Comparison of ENCODE assay signal across 8 cellular contexts in genomic region chr3:29282431-29283296, GRCh38. TPM values are rescaled to one million over a fixed set of nuclear protein-coding genes. Genes with fewer than 3 reads are reported as not detected.
DNase-seq lines count a peak whose midpoint lies in the region; ATAC-seq and TF ChIP-seq lines count a peak whose summit lies in the region.

No MANE protein-coding gene starts in this region.

- H3K4me2 ChIP-seq in PC-3 (ENCODE audit: low read length): peak overlapping the region; percentile 84

- no peak for TF ChIP-seq POLR2A in esophagus muscularis mucosa (IDR thresholded peaks at IDR 0.05; ENCODE audit: low read depth)

- peak overlapping the region; percentile 90 for H2AFZ ChIP-seq in PC-3 (ENCODE audit: low read length)

- TF ChIP-seq CTCF in PC-3 (conservative IDR thresholded peaks at IDR 0.05; ENCODE audit: low read depth, low read length) (no peak), esophagus muscularis mucosa (IDR thresholded peaks at IDR 0.05) (no peak), psoas muscle (IDR thresholded peaks at IDR 0.05) (no peak)

- H3K79me2 ChIP-seq in PC-3 (ENCODE audit: low read length): peaks cover 45% of the 10 kb centered on the region

- H3K9me2 ChIP-seq in PC-3 (replicated peaks; ENCODE audit: low read length): no peaks in the 10 kb centered on the region

- no peaks in the 10 kb centered on the region for H3F3A ChIP-seq in PC-3 (ENCODE audit: low read length, unreplicated experiment)

- intact Hi-C loops in PC-3 (cut with micrococcal nuclease) (loop anchor here (1.0 to 10.0 kb wide), 8 partner anchors 42 to 328 kb away; no protein-coding TSS in a partner anchor), esophagus muscularis mucosa (cut with DNase I) (loop anchor here (5.0 to 10.0 kb wide), 5 partner anchors 55 to 475 kb away; no protein-coding TSS in a partner anchor), psoas muscle (cut with DNase I) (loop anchor here (1.0 to 10.0 kb wide), 7 partner anchors 50 to 482 kb away; no protein-coding TSS in a partner anchor)

- CTCF ChIA-PET in PC-3 (lab: Charles Lee): no interaction called here

- H3K36me3 ChIP-seq in ES-I3 (ENCODE audit: insufficient read depth, low read length) (no peaks in the 10 kb centered on the region), PC-3 (ENCODE audit: low read depth, low read length) (no peaks in the 10 kb centered on the region), esophagus muscularis mucosa (no peaks in the 10 kb centered on the region), psoas muscle (ENCODE audit: insufficient read depth in 1 of 2, low read depth in 1 of 2) (no peaks in the 10 kb centered on the region)

- POLR2A ChIA-PET in PC-3 (lab: Charles Lee; ENCODE audit: unreplicated experiment): no interaction called here

- no TSS peak for BruUV-seq in PC-3 (replicated peaks; lab: Mats Ljungman, UMichigan)

- ATAC-seq in PC-3: peak; percentile 7; the same call in 1 of the 2 replicates
- ATAC-seq in psoas muscle: peak; percentile 34 to 54 (median 46)
- no peak for ATAC-seq in GM21390 (IDR thresholded peaks at IDR 0.05; ENCODE audit: unreplicated experiment)
- no peak for ATAC-seq in HG03025 (IDR thresholded peaks at IDR 0.05; ENCODE audit: low FRiP score, unreplicated experiment)

- 6% methylated on average over 14 of the region's 14 CpGs for WGBS in esophagus muscularis mucosa
- 5 to 8% (median 7%) methylated on average over 14 of the region's 14 CpGs for WGBS in psoas muscle, 3 donors

- H3K27me3 ChIP-seq in PC-3 (ENCODE audit: low read length): no peaks in the 10 kb centered on the region
- H3K27me3 ChIP-seq in esophagus muscularis mucosa: no peaks in the 10 kb centered on the region
- H3K27me3 ChIP-seq in psoas muscle (ENCODE audit: insufficient read depth in 3 of 3, low read length in 2 of 3): no peaks in the 10 kb centered on the region

- H4K20me1 ChIP-seq in PC-3 (ENCODE audit: low read length): no peaks in the 10 kb centered on the region

- TF ChIP-seq EP300 in esophagus muscularis mucosa (IDR thresholded peaks at IDR 0.05): no peak

- H3K4me1 ChIP-seq in ES-I3 (ENCODE audit: insufficient read depth, low read length): peaks cover 17% of the 10 kb centered on the region; the same call in 1 of the 2 replicates
- peaks cover 32% of the 10 kb centered on the region for H3K4me1 ChIP-seq in PC-3 (ENCODE audit: insufficient read depth, low read length)
- peaks cover 4 to 51% (median 44%) of the 10 kb centered on the region in 4 donors for H3K4me1 ChIP-seq in esophagus muscularis mucosa
- peaks cover 15% of the 10 kb centered on the region for H3K4me1 ChIP-seq in psoas muscle

- H3K9ac ChIP-seq in ES-I3 (ENCODE audit: low read depth, low read length) (peak overlapping the region; percentile 64), PC-3 (ENCODE audit: low read length) (peak overlapping the region; percentile 69)

- peak; percentile 36 for DNase-seq in PC-3
- no peak for DNase-seq in esophagus muscularis mucosa (ENCODE audit: extremely low spot score)
- DNase-seq in psoas muscle: no peak
- no peak for DNase-seq in amniotic stem cell (lab: John Stamatoyannopoulos, UW)
- no peak for DNase-seq in COLO668 (lab: John Stamatoyannopoulos, UW; ENCODE audit: unreplicated experiment)

- H3K4me3 ChIP-seq in PC-3 (ENCODE audit: low read length) (peak overlapping the region; percentile 71), esophagus muscularis mucosa (peak overlapping the region; percentile 63 to 74 (median 66)), psoas muscle (peak overlapping the region; percentile 76)

- H3K27ac ChIP-seq in PC-3 (ENCODE audit: low read length) (peak overlapping the region; percentile 69; the same call in 1 of the 2 replicates), esophagus muscularis mucosa (replicated peaks in 1 of 4) (peak overlapping the region; percentile 77 to 90 (median 88)), psoas muscle (peak overlapping the region; percentile 93)

- H3K9me3 ChIP-seq in ES-I3 (ENCODE audit: control insufficient read depth, insufficient read depth, low read length) (no peaks in the 10 kb centered on the region), PC-3 (ENCODE audit: low read length) (no peaks in the 10 kb centered on the region), esophagus muscularis mucosa (no peaks in the 10 kb centered on the region), psoas muscle (no peaks in the 10 kb centered on the region)

RNA-seq across cellular contexts. Expression of gene RBMS3, which starts 1.8 kb away (rescaled TPM):
- total RNA-seq in PC-3 (2014; rRNA removed) (5.4 and 13.5 TPM in 2 replicates), esophagus muscularis mucosa (10 to 100 TPM; 53.0 to 81.5 (median 61.2) TPM), psoas muscle (10 to 100 TPM; 23.5 to 34.5 (median 29.7) TPM)
- 1 to 10 TPM; 3.8 to 5.3 (median 4.3) TPM for polyA plus RNA-seq in psoas muscle

Comparison
In these comparisons a context has a peak if more than half of its experiments do, and no peak if none do; other contexts are left out.
1. ATAC-seq: peak in PC-3 (single experiment) and psoas muscle (4 of 4); none in GM21390 (single experiment) and HG03025 (single experiment).
2. Peak in every context shown above with its lines, with median percentiles within 50 percentile points of each other: H3K27ac ChIP-seq and H3K4me3 ChIP-seq.